Comparison of ENCODE assay signal across 23 cellular contexts in the genomic region with DNA sequence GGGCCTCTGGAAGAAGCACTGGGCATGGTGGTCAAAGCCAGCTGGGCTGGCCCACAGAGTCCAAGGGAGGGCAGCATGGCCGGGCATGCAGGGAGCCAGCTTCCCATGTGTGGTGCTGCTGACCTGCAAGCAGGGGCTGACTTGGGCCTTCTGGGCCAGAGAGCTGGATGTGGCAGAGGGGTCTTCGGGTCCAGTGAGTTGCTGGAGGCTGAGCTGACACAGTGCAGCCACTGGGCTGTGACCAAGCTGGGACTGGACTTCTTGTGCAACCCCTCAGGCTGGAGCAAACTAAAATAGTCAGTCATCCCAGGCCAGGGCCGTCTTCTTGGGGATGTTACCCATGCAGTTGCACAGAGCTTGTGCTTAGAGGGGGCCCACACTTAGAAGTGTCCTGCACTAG.
"Had no signal": no experiment of that assay in that cellular context is flagged by ENCODE, and none has a peak within 500 bp of the region (broad histone marks: within the 10 kb centered on the region; RNA-seq: fewer than 3 reads in every experiment).

No MANE protein-coding gene starts in this region.

- H3K4me3 Mint-ChIP-seq: activated CD4-positive, alpha-beta T cell treated with anti-CD3 and anti-CD28 coated beads for 36 hours; activated naive CD4-positive, alpha-beta T cell treated with anti-CD3 and anti-CD28 coated beads for 36 hours; activated naive CD8-positive, alpha-beta T cell treated with anti-CD3 and anti-CD28 coated beads, Interleukin-2, amount 10 ng/mL, durations not matched to agents 7 days and 5 days; activated T-cell treated with anti-CD3 and anti-CD28 coated beads, Interleukin-2, amount 50 U/mL, for 4 hours; endodermal cell; neural crest cell; T-helper 2 cell treated with Interferon-gamma antibody and Interleukin-4, amounts not matched to agents 5 μg/mL and 100 μg/mL, for 36 hours had no signal

- DNase-seq: activated CD4-positive, alpha-beta T cell treated with anti-CD3 and anti-CD28 coated beads for 36 hours; activated CD4-positive, alpha-beta T cell treated with anti-CD3 and anti-CD28 coated beads, Interleukin-2, amount 50 U/mL, for 4 hours; activated CD8-positive, alpha-beta memory T cell treated with anti-CD3 and anti-CD28 coated beads for 24 hours; activated CD8-positive, alpha-beta memory T cell treated with anti-CD3 and anti-CD28 coated beads, Interleukin-2, amount 50 U/mL, for 4 hours; activated naive CD4-positive, alpha-beta T cell treated with anti-CD3 and anti-CD28 coated beads for 36 hours; activated naive CD8-positive, alpha-beta T cell treated with anti-CD3 and anti-CD28 coated beads, Interleukin-2, amount 10 ng/mL, durations not matched to agents 7 days and 5 days; activated T-cell treated with anti-CD3 and anti-CD28 coated beads, Interleukin-2, amount 50 U/mL, for 4 hours; amniotic stem cell; colonic mucosa; endodermal cell; esophagus squamous epithelium; gastrocnemius medialis; hypothalamus; left ventricle myocardium inferior; occipital lobe; stimulated activated CD4-positive, alpha-beta T cell treated with anti-CD3 and anti-CD28 coated beads, Interleukin-4, amount 100 ng/mL, for 1 hour; stimulated activated naive CD4-positive, alpha-beta T cell treated with Interleukin-2 at 50 U/mL for 16 hours; upper lobe of left lung had no signal

- H3K4me3 ChIP-seq: breast epithelium, colonic mucosa, esophagus squamous epithelium, gastrocnemius medialis, left ventricle myocardium inferior, thoracic aorta, upper lobe of left lung had no signal

- H3K36me3 Mint-ChIP-seq: activated naive CD8-positive, alpha-beta T cell treated with anti-CD3 and anti-CD28 coated beads, Interleukin-2, amount 10 ng/mL, durations not matched to agents 7 days and 5 days had no signal

- H3K27me3 ChIP-seq: breast epithelium, colonic mucosa, gastrocnemius medialis, upper lobe of left lung had no signal

- H3K36me3 ChIP-seq: breast epithelium, colonic mucosa, esophagus squamous epithelium, gastrocnemius medialis, left ventricle myocardium inferior, thoracic aorta, upper lobe of left lung had no signal

- H3K27me3 Mint-ChIP-seq: activated CD4-positive, alpha-beta T cell treated with anti-CD3 and anti-CD28 coated beads for 36 hours; activated naive CD8-positive, alpha-beta T cell treated with anti-CD3 and anti-CD28 coated beads, Interleukin-2, amount 10 ng/mL, durations not matched to agents 7 days and 5 days had no signal

- ATAC-seq: activated CD4-positive, alpha-beta T cell treated with anti-CD3 and anti-CD28 coated beads for 36 hours; activated T-cell treated with anti-CD3 and anti-CD28 coated beads, Interleukin-2, amount 50 U/mL, for 4 hours; gastrocnemius medialis had no signal

- H3K27ac Mint-ChIP-seq: activated CD4-positive, alpha-beta T cell treated with anti-CD3 and anti-CD28 coated beads for 36 hours; activated naive CD4-positive, alpha-beta T cell treated with anti-CD3 and anti-CD28 coated beads for 36 hours; activated T-helper 2 cell treated with anti-CD3 and anti-CD28 coated beads, Interferon-gamma antibody, Interleukin-2, Interleukin-4, amounts not matched to agents 10 μg/mL and 5 μg/mL and 100 μg/mL, durations not matched to agents 14 hours and 24 hours and 36 hours; endodermal cell; T-helper 2 cell treated with Interferon-gamma antibody and Interleukin-4, amounts not matched to agents 5 μg/mL and 100 μg/mL, for 36 hours had no signal

- H3K9me3 ChIP-seq: breast epithelium, colonic mucosa, esophagus squamous epithelium, gastrocnemius medialis, left ventricle myocardium inferior, thoracic aorta, upper lobe of left lung had no signal

- H3K27ac ChIP-seq: breast epithelium, esophagus squamous epithelium, gastrocnemius medialis, left ventricle myocardium inferior, thoracic aorta had no signal

- H3K9me3 Mint-ChIP-seq: activated naive CD4-positive, alpha-beta T cell treated with anti-CD3 and anti-CD28 coated beads for 36 hours; activated naive CD8-positive, alpha-beta T cell treated with anti-CD3 and anti-CD28 coated beads, Interleukin-2, amount 10 ng/mL, durations not matched to agents 7 days and 5 days; activated T-cell treated with anti-CD3 and anti-CD28 coated beads, Interleukin-2, amount 50 U/mL, for 4 hours; activated T-helper 2 cell treated with anti-CD3 and anti-CD28 coated beads, Interferon-gamma antibody, Interleukin-2, Interleukin-4, amounts not matched to agents 10 μg/mL and 5 μg/mL and 100 μg/mL, durations not matched to agents 14 hours and 24 hours and 36 hours; endodermal cell; neural crest cell; T-helper 2 cell treated with Interferon-gamma antibody and Interleukin-4, amounts not matched to agents 5 μg/mL and 100 μg/mL, for 36 hours had no signal

- H3K4me1 ChIP-seq: breast epithelium, colonic mucosa, gastrocnemius medialis had no signal
